In the genomic region with DNA sequence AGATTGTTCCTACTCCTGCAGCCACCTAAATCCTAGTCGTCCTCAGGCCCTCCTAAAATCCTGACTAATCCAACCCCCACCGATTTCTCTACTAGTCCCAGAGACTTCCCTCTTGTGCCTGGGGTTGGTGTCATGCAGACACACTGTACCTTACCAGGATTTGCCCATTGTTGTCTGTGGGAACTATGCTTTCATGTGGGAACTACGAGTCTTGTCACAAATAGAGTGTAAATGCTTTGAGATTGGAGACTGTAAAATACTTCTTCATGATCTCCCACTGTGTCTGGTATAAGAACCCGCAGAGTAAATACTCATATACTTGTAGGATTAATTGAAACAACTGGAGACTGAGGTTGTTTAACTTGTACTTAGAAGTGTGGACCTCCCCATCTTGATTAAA, we compare ENCODE assay signal across 14 cellular contexts. TPM values are rescaled to one million over a fixed set of nuclear protein-coding genes. Genes with fewer than 3 reads are reported as not detected.
A peak's percentile ranks its signal among the peaks of the same experiment; 100 is the strongest.
DNase-seq lines count a peak whose midpoint lies in the region; ATAC-seq, FAIRE-seq and TF ChIP-seq lines count a peak whose summit lies in the region.
"Had no signal": no experiment of that assay in that cellular context is flagged by ENCODE, and none has a peak within 500 bp of the region (broad histone marks: within the 10 kb centered on the region; RNA-seq: fewer than 3 reads in every experiment).

No MANE protein-coding gene starts in this region.

- TF ChIP-seq RAD21 in K562 (CRISPR knock-in tag; conservative IDR thresholded peaks at IDR 0.05 in 1 of 2, IDR thresholded peaks at IDR 0.05 in 1 of 2), result no peak

- TF ChIP-seq POLR2A in K562 (conservative IDR thresholded peaks at IDR 0.05), result no peak

- TF ChIP-seq EP300 in K562 (IDR thresholded peaks at IDR 0.05; ENCODE audit: low read length), result no peak

- in situ Hi-C loops in K562 (cut with MboI), result no loop called here

- TF ChIP-seq CTCF in K562 (IDR thresholded peaks at IDR 0.05 in 2 of 3, conservative IDR thresholded peaks at IDR 0.05 in 1 of 3; ENCODE audit: insufficient read depth in 2 of 3, low read depth in 1 of 3, low read length in 3 of 3) (no peak), keratinocyte (optimal IDR thresholded peaks at IDR 0.05 in 1 of 3, IDR thresholded peaks at IDR 0.05 in 1 of 3, conservative IDR thresholded peaks at IDR 0.05 in 1 of 3; ENCODE audit: extremely low read depth in 1 of 3, insufficient read depth in 2 of 3, low read length in 3 of 3) (no peak), smooth muscle cell (IDR thresholded peaks at IDR 0.05; ENCODE audit: borderline replicate concordance, insufficient read depth, poor library complexity, severe bottlenecking) (no peak), omental fat pad (IDR thresholded peaks at IDR 0.05) (no peak)

- H3K9ac ChIP-seq in K562 (ENCODE audit: insufficient read depth in 1 of 2, low read depth in 2 of 2, low read length in 2 of 2), result no peak overlapping the region
- H3K9ac ChIP-seq in keratinocyte (ENCODE audit: control insufficient read depth, extremely low read depth, insufficient read depth, low read length), result peak overlapping the region; percentile 77
- H3K9ac ChIP-seq in smooth muscle cell (ENCODE audit: low read depth), result no peak overlapping the region

- peaks cover 9% of the 10 kb centered on the region for H3F3A ChIP-seq in smooth muscle cell (ENCODE audit: low read depth)

- H3K9me3 ChIP-seq in K562 (replicated peaks; ENCODE audit: control insufficient read depth, insufficient read depth, low read depth, low read length), result no peaks in the 10 kb centered on the region
- H3K9me3 ChIP-seq in keratinocyte (ENCODE audit: control insufficient read depth, low read depth, low read length), result no peaks in the 10 kb centered on the region
- H3K9me3 ChIP-seq in smooth muscle cell (replicated peaks; ENCODE audit: low read depth), result no peaks in the 10 kb centered on the region
- H3K9me3 ChIP-seq: BE2C, prostate gland had no signal

- intact Hi-C loops in K562 (cut with micrococcal nuclease), result no loop called here

- H3K4me1 ChIP-seq in K562 (replicated peaks in 1 of 2; ENCODE audit: control insufficient read depth in 2 of 2, insufficient read depth in 2 of 2, low read length in 2 of 2), result peaks cover 0 to 17% of the 10 kb centered on the region in 2 experiments; a peak in 4 of 5 replicates
- peaks cover 90% of the 10 kb centered on the region for H3K4me1 ChIP-seq in keratinocyte (ENCODE audit: control insufficient read depth, extremely low read depth, insufficient read depth, low read length)
- H3K4me1 ChIP-seq in smooth muscle cell (ENCODE audit: low read depth), result peaks cover 38% of the 10 kb centered on the region
- H3K4me1 ChIP-seq: BE2C, prostate gland had no signal

- POLR2A ChIA-PET in K562 (lab: Yijun Ruan, JAX), result no interaction called here

- FAIRE-seq in K562 (lab: Jason Lieb, UNC) (no peak), keratinocyte (lab: Jason Lieb, UNC) (peak; percentile 85)

- dilution Hi-C loops in keratinocyte (cut with MboI; ENCODE audit: extremely low pct_ligation_motif_present, low sequenced_read_pairs), result no loop called here

- CTCF ChIA-PET in K562 (lab: Yijun Ruan, JAX; ENCODE audit: low intra/inter-chr PET ratio), result no interaction called here

- H3K27ac ChIP-seq in K562 (ENCODE audit: extremely low read depth, low read depth, low read length) (no peak overlapping the region), keratinocyte (ENCODE audit: control insufficient read depth, insufficient read depth, low read length) (peak overlapping the region; percentile 96), smooth muscle cell (ENCODE audit: low read depth) (peak overlapping the region; percentile 83)

- H3K4me3 ChIP-seq in K562, result no peak overlapping the region
- no peak overlapping the region for H3K4me3 ChIP-seq in keratinocyte (ENCODE audit: control insufficient read depth in 2 of 3, extremely low read depth in 1 of 3, insufficient read depth in 2 of 3, low read depth in 1 of 3, low read length in 3 of 3)
- H3K4me3 ChIP-seq in smooth muscle cell, result no peak overlapping the region
- H3K4me3 ChIP-seq: coronary artery, prostate gland had no signal

- WGBS in K562 (ENCODE audit: insufficient coverage, low coverage, missing lambda C conversion rate), result 48% methylated on average over 4 of the region's 4 CpGs
- 62% methylated on average over 4 of the region's 4 CpGs for WGBS in smooth muscle cell (ENCODE audit: low lambda C conversion rate)

- no peak for ATAC-seq in K562
- no peak for ATAC-seq in omental fat pad (ENCODE audit: low FRiP score)
- ATAC-seq: naive thymus-derived CD4-positive, alpha-beta T cell had no signal

- H3K27me3 ChIP-seq in K562 (ENCODE audit: control insufficient read depth in 2 of 2, insufficient read depth in 2 of 2, low read length in 2 of 2) (no peaks in the 10 kb centered on the region), keratinocyte (ENCODE audit: control insufficient read depth, extremely low read depth, insufficient read depth, low read length) (no peaks in the 10 kb centered on the region), smooth muscle cell (ENCODE audit: low read depth) (no peaks in the 10 kb centered on the region)
- H3K27me3 ChIP-seq: BE2C had no signal

- peak; percentile 40 for DNase-seq in LHCN-M2 (ENCODE audit: low read depth)
- no peak for DNase-seq in K562 (ENCODE audit: extremely low read depth in 1 of 4, low spot score in 3 of 4)
- DNase-seq in keratinocyte (ENCODE audit: low read depth, low spot score), result no peak
- DNase-seq in smooth muscle cell (lab: John Stamatoyannopoulos, UW; ENCODE audit: unreplicated experiment), result no peak
- DNase-seq in omental fat pad (ENCODE audit: low spot score), result no peak
- no peak for DNase-seq in stimulated activated CD4-positive, alpha-beta T cell treated with anti-CD3 and anti-CD28 coated beads, Interleukin-4, amount 100 ng/mL, for 1 hour
- DNase-seq in NCI-H2196 (lab: John Stamatoyannopoulos, UW; ENCODE audit: unreplicated experiment), result no peak
- DNase-seq: BE2C; KG1; left cardiac atrium; naive thymus-derived CD4-positive, alpha-beta T cell; NCI-H146 had no signal

- H3K36me3 ChIP-seq in K562 (ENCODE audit: control insufficient read depth, insufficient read depth, low read length), result peaks cover 12% of the 10 kb centered on the region; the same call in 2 of the 3 replicates
- peaks cover 6 to 12% of the 10 kb centered on the region in 2 experiments for H3K36me3 ChIP-seq in keratinocyte (ENCODE audit: control insufficient read depth in 2 of 2, extremely low read depth in 1 of 2, insufficient read depth in 2 of 2, low read length in 2 of 2)
- no peaks in the 10 kb centered on the region for H3K36me3 ChIP-seq in smooth muscle cell (ENCODE audit: low read depth)
- H3K36me3 ChIP-seq: BE2C, prostate gland had no signal

- H2AFZ ChIP-seq in K562 (ENCODE audit: low read depth, low read length) (no peak overlapping the region), keratinocyte (ENCODE audit: control insufficient read depth, low read length) (no peak overlapping the region), smooth muscle cell (ENCODE audit: low read depth) (no peak overlapping the region)

- BruUV-seq in K562 (replicated peaks; lab: Mats Ljungman, UMichigan), result no TSS peak

- H3K9me1 ChIP-seq in K562 (ENCODE audit: control insufficient read depth, insufficient read depth, low read length), result no peaks in the 10 kb centered on the region
- H3K9me1 ChIP-seq in keratinocyte (ENCODE audit: control insufficient read depth, extremely low read depth, insufficient read depth, low read length), result peaks cover 2% of the 10 kb centered on the region

- H3K79me2 ChIP-seq in K562 (ENCODE audit: control insufficient read depth, insufficient read depth, low read length) (peaks cover 48% of the 10 kb centered on the region; the same call in 2 of the 3 replicates), keratinocyte (ENCODE audit: control insufficient read depth, insufficient read depth, low read length) (peaks cover 89% of the 10 kb centered on the region), smooth muscle cell (ENCODE audit: low read depth) (peaks cover 29% of the 10 kb centered on the region)

- no peak overlapping the region for H3K4me2 ChIP-seq in K562 (ENCODE audit: insufficient read depth, low read length)
- H3K4me2 ChIP-seq in keratinocyte (ENCODE audit: control insufficient read depth, extremely low read depth, insufficient read depth, low read depth, low read length), result peak overlapping the region; percentile 81
- H3K4me2 ChIP-seq in smooth muscle cell, result no peak overlapping the region

- H4K20me1 ChIP-seq in K562 (replicated peaks; ENCODE audit: control insufficient read depth, insufficient read depth, low read length) (no peaks in the 10 kb centered on the region; the same call in 1 of the 2 replicates), keratinocyte (ENCODE audit: control insufficient read depth, extremely low read depth, insufficient read depth, low read length) (no peaks in the 10 kb centered on the region), smooth muscle cell (ENCODE audit: low read depth) (peaks cover 16% of the 10 kb centered on the region)

RNA-seq across cellular contexts. Expression of a gene that starts 11.2 kb away (rescaled TPM):
- 42.1 and 52.6 TPM in 2 replicates for total RNA-seq in LHCN-M2 (2014; rRNA removed)
- 5.9 TPM for polyA plus RNA-seq in LHCN-M2 (2012)
- total RNA-seq in K562 (2011; cell fraction: chromatin; rRNA removed; ENCODE audit: low replicate concordance), result 11.6 and 22.2 TPM in 2 replicates
- total RNA-seq in K562 (2011; cell fraction: nucleolus; rRNA removed), result 7.2 and 10.4 TPM in 2 replicates
- 15.5 and 25.9 TPM in 2 replicates for total RNA-seq in K562 (2011; cell fraction: nucleoplasm; rRNA removed)
- 8.8 and 9.2 TPM in 2 replicates for total RNA-seq in K562 (2014; rRNA removed)
- total RNA-seq in K562 (2014; rRNA removed; fragmentation: Illumina TruSeq; extraction: Trizol), result 21.9 and 24.7 TPM in 2 replicates
- 15.5 and 17.0 TPM in 2 replicates for total RNA-seq in K562 (2015; rRNA removed; fragmentation: Illumina TruSeq; extraction: Trizol)
- total RNA-seq in K562 (2021), result 23.8 and 25.0 TPM in 2 replicates
- polyA plus RNA-seq in K562 (2011; rRNA removed), result 13.7 and 13.8 TPM in 2 replicates
- 4.1 and 8.3 TPM in 2 replicates for polyA plus RNA-seq in K562 (2011; cell fraction: cytosol; rRNA removed)
- 4.4 and 6.8 TPM in 2 replicates for polyA plus RNA-seq in K562 (2011; cell fraction: nucleus; rRNA removed)
- 14.8 and 16.9 TPM in 2 replicates for polyA plus RNA-seq in K562 (2012)
- polyA plus RNA-seq in K562 (2014; fragmentation: Illumina TruSeq; extraction: Trizol), result 20.1 and 22.9 TPM in 2 replicates
- 10 to 100 TPM; 13.6 to 13.8 TPM for polyA plus RNA-seq in K562 (2014; fragmentation: Nextera tagmentation; extraction: Ambion mirVana)
- polyA plus RNA-seq in K562 (2014; rRNA removed), result 14.4 and 18.5 TPM in 2 replicates
- polyA minus RNA-seq in K562 (2011; rRNA and poly(A)+ RNA removed), result 21.4 and 29.6 TPM in 2 replicates
- 7.6 and 11.0 TPM in 2 replicates for polyA minus RNA-seq in K562 (2011; cell fraction: cytosol; rRNA and poly(A)+ RNA removed)
- 4.7 and 10.6 TPM in 2 replicates for polyA minus RNA-seq in K562 (2011; cell fraction: nucleus; rRNA and poly(A)+ RNA removed)
- polyA plus RNA-seq in keratinocyte, result 39.7 to 66.6 TPM (median 42.0 TPM) in 3 replicates
- polyA plus RNA-seq in keratinocyte (2011; ENCODE audit: low read depth), result 46.3 TPM
- 17.6 and 39.0 TPM in 2 replicates for polyA plus RNA-seq in keratinocyte (2011; cell fraction: cytosol; rRNA removed)
- 36.0 and 52.1 TPM in 2 replicates for polyA plus RNA-seq in keratinocyte (2011; cell fraction: nucleus; rRNA removed)
- polyA plus RNA-seq in keratinocyte (2012; ENCODE audit: low replicate concordance), result 35.0 and 44.0 TPM in 2 replicates
- 19.5 to 104 TPM (median 62.1 TPM) in 3 replicates for polyA minus RNA-seq in keratinocyte
- polyA minus RNA-seq in keratinocyte (2011; cell fraction: cytosol; rRNA and poly(A)+ RNA removed), result 31.1 TPM
- polyA minus RNA-seq in keratinocyte (2011; cell fraction: nucleus; rRNA and poly(A)+ RNA removed), result 55.0 and 105 TPM in 2 replicates
- 11.5 and 12.6 TPM in 2 replicates for total RNA-seq in smooth muscle cell
- polyA plus RNA-seq in smooth muscle cell, result 5.3 and 7.2 TPM in 2 replicates
- 10 to 100 TPM in 2 of 4 donors, 1 to 10 TPM in 2; 7.9 to 42.0 (median 19.7) TPM for total RNA-seq in omental fat pad
- polyA plus RNA-seq: naive thymus-derived CD4-positive, alpha-beta T cell had no signal
